In genomic region chr5:181189363-181189961, GRCh38 we compare ENCODE assay signal across 1 cellular context.
TF ChIP-seq lines count a peak whose summit lies in the region.

No MANE protein-coding gene starts in this region.

TF ChIP-seq in K562, 482 proteins besides CTCF, POLR2A, EP300 and RAD21:
- peak; percentile 56 for TF ChIP-seq RBBP5 (IDR thresholded peaks at IDR 0.05; ENCODE audit: borderline replicate concordance, insufficient read depth, low read length, poor library complexity, severe bottlenecking)
- TF ChIP-seq CREBBP (IDR thresholded peaks at IDR 0.05; ENCODE audit: low read depth, low read length) = no peak
- peak; percentile 14 for TF ChIP-seq SAP30 (IDR thresholded peaks at IDR 0.05; ENCODE audit: borderline replicate concordance, insufficient read depth, low read depth, low read length, poor library complexity, severe bottlenecking)
- peak; percentile 21 to 50; a peak in 2 of 4 replicates for TF ChIP-seq NRF1 (conservative IDR thresholded peaks at IDR 0.05 in 1 of 2, IDR thresholded peaks at IDR 0.05 in 1 of 2)
- peak; percentile 4 to 36; a peak in 1 of 4 replicates for TF ChIP-seq MAZ (CRISPR knock-in tag; conservative IDR thresholded peaks at IDR 0.05 in 1 of 2, IDR thresholded peaks at IDR 0.05 in 1 of 2)
- TF ChIP-seq GATAD2A (IDR thresholded peaks at IDR 0.05) = 0 out of 2 replicates have a peak, but pooled peaks have one; percentile 2
- TF ChIP-seq, protein P1, sequence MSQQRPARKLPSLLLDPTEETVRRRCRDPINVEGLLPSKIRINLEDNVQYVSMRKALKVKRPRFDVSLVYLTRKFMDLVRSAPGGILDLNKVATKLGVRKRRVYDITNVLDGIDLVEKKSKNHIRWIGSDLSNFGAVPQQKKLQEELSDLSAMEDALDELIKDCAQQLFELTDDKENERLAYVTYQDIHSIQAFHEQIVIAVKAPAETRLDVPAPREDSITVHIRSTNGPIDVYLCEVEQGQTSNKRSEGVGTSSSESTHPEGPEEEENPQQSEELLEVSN (IDR thresholded peaks at IDR 0.05; ENCODE audit: borderline replicate concordance in 1 of 2, extremely low read depth in 1 of 2, insufficient read depth in 1 of 2, insufficient read length in 1 of 2, low read depth in 1 of 2, low read length in 1 of 2, poor library complexity in 1 of 2, severe bottlenecking in 1 of 2) = peak in 1 of 2 experiments; percentile 45
- no peak for TF ChIP-seq KHSRP (IDR thresholded peaks at IDR 0.05)
- TF ChIP-seq, protein P2, sequence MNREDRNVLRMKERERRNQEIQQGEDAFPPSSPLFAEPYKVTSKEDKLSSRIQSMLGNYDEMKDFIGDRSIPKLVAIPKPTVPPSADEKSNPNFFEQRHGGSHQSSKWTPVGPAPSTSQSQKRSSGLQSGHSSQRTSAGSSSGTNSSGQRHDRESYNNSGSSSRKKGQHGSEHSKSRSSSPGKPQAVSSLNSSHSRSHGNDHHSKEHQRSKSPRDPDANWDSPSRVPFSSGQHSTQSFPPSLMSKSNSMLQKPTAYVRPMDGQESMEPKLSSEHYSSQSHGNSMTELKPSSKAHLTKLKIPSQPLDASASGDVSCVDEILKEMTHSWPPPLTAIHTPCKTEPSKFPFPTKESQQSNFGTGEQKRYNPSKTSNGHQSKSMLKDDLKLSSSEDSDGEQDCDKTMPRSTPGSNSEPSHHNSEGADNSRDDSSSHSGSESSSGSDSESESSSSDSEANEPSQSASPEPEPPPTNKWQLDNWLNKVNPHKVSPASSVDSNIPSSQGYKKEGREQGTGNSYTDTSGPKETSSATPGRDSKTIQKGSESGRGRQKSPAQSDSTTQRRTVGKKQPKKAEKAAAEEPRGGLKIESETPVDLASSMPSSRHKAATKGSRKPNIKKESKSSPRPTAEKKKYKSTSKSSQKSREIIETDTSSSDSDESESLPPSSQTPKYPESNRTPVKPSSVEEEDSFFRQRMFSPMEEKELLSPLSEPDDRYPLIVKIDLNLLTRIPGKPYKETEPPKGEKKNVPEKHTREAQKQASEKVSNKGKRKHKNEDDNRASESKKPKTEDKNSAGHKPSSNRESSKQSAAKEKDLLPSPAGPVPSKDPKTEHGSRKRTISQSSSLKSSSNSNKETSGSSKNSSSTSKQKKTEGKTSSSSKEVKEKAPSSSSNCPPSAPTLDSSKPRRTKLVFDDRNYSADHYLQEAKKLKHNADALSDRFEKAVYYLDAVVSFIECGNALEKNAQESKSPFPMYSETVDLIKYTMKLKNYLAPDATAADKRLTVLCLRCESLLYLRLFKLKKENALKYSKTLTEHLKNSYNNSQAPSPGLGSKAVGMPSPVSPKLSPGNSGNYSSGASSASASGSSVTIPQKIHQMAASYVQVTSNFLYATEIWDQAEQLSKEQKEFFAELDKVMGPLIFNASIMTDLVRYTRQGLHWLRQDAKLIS (CRISPR knock-in tag; IDR thresholded peaks at IDR 0.05) = no peak
- no peak for TF ChIP-seq RNF219 (CRISPR knock-in tag; IDR thresholded peaks at IDR 0.05)
- 0 out of 4 replicates have a peak, but pooled peaks of 1 of the 2 experiments have one; percentile 48 for TF ChIP-seq SIN3A (IDR thresholded peaks at IDR 0.05; ENCODE audit: borderline replicate concordance in 2 of 2, control insufficient read depth in 1 of 2, low read depth in 2 of 2, low read length in 2 of 2)
- TF ChIP-seq, protein P3, sequence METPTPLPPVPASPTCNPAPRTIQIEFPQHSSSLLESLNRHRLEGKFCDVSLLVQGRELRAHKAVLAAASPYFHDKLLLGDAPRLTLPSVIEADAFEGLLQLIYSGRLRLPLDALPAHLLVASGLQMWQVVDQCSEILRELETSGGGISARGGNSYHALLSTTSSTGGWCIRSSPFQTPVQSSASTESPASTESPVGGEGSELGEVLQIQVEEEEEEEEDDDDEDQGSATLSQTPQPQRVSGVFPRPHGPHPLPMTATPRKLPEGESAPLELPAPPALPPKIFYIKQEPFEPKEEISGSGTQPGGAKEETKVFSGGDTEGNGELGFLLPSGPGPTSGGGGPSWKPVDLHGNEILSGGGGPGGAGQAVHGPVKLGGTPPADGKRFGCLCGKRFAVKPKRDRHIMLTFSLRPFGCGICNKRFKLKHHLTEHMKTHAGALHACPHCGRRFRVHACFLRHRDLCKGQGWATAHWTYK (CRISPR knock-in tag; IDR thresholded peaks at IDR 0.05) = 0 out of 2 replicates have a peak, but pooled peaks have one; percentile 28
- TF ChIP-seq PHF8 (IDR thresholded peaks at IDR 0.05; ENCODE audit: borderline replicate concordance, low read length) = peak; percentile 13; the same call in 1 of the 2 replicates
